ENCODE assay signal across 1 cellular context in the genomic region with DNA sequence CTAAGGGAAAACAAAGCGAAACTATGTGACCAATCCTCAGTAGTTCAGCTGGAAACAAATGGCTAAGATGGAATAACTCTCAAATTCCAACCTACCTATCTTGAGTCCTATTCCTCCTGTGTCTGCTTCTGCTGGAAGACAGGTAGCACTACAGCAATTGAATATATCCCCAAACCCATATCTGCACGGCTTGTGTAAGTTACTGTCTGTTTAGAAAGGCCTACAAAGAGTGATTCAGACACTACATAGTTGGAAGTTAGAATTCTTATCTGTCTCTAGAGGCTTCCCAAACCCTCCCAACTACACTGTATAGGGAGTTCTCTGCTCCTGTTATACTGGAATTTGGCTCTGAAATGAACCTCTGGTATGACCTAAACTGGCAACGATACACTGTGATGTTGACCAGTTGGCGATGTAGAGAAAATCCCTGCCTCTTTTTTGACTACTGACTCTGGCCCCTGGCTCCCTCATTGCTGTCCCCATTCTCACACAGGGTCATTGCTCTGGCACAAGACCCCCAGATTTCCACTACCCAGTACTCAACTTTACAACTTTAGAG.
TF ChIP-seq lines count a peak whose summit lies in the region.

No MANE protein-coding gene starts in this region.

TF ChIP-seq in IMR-90, 13 proteins besides CTCF, POLR2A, EP300 and RAD21:
- no peak for TF ChIP-seq BHLHE40 (IDR thresholded peaks at IDR 0.05; ENCODE audit: low read depth, low read length)
- no peak for TF ChIP-seq MAZ (IDR thresholded peaks at IDR 0.05; ENCODE audit: borderline replicate concordance, low read depth, low read length)
- no peak for TF ChIP-seq MXI1 (IDR thresholded peaks at IDR 0.05; ENCODE audit: borderline replicate concordance, low read depth, low read length)
- TF ChIP-seq FOS (IDR thresholded peaks at IDR 0.05; ENCODE audit: low read depth, low read length): no peak
- TF ChIP-seq, protein P1, sequence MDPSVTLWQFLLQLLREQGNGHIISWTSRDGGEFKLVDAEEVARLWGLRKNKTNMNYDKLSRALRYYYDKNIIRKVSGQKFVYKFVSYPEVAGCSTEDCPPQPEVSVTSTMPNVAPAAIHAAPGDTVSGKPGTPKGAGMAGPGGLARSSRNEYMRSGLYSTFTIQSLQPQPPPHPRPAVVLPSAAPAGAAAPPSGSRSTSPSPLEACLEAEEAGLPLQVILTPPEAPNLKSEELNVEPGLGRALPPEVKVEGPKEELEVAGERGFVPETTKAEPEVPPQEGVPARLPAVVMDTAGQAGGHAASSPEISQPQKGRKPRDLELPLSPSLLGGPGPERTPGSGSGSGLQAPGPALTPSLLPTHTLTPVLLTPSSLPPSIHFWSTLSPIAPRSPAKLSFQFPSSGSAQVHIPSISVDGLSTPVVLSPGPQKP (IDR thresholded peaks at IDR 0.05; ENCODE audit: borderline replicate concordance, low read depth, low read length): no peak
- no peak for TF ChIP-seq CHD1 (IDR thresholded peaks at IDR 0.05; ENCODE audit: low read depth, low read length)
- no peak for TF ChIP-seq SMC3 (IDR thresholded peaks at IDR 0.05; ENCODE audit: low read depth, low read length)
- TF ChIP-seq RCOR1 (IDR thresholded peaks at IDR 0.05; ENCODE audit: insufficient replicate concordance, low read length): no peak
- TF ChIP-seq, protein P2, sequence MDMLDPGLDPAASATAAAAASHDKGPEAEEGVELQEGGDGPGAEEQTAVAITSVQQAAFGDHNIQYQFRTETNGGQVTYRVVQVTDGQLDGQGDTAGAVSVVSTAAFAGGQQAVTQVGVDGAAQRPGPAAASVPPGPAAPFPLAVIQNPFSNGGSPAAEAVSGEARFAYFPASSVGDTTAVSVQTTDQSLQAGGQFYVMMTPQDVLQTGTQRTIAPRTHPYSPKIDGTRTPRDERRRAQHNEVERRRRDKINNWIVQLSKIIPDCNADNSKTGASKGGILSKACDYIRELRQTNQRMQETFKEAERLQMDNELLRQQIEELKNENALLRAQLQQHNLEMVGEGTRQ (IDR thresholded peaks at IDR 0.05; ENCODE audit: low read depth, low read length): no peak
- no peak for TF ChIP-seq NFE2L2 (IDR thresholded peaks at IDR 0.05; ENCODE audit: low read depth, low read length)
- TF ChIP-seq MAFK (IDR thresholded peaks at IDR 0.05; ENCODE audit: low read depth, low read length): no peak
- no peak for TF ChIP-seq RFX5 (IDR thresholded peaks at IDR 0.05; ENCODE audit: low read depth, low read length)
- TF ChIP-seq CEBPB (IDR thresholded peaks at IDR 0.05; ENCODE audit: low read depth, low read length): no peak
TF ChIP-seq in IMR-90: peak in this region for 0.
